8 cellular contexts compared by ENCODE assay signal in genomic region chr10:104321716-104322415, GRCh38. TPM values are rescaled to one million over a fixed set of nuclear protein-coding genes. Genes with fewer than 3 reads are reported as not detected.
DNase-seq lines count a peak whose midpoint lies in the region; ATAC-seq and TF ChIP-seq lines count a peak whose summit lies in the region.

No MANE protein-coding gene starts in this region.

- no peaks in the 10 kb centered on the region for H3K9me2 ChIP-seq in PC-9 (ENCODE audit: insufficient read depth)

- peak; percentile 79 for ATAC-seq in CD4-positive, alpha-beta T cell (ENCODE audit: poor library complexity)
- ATAC-seq in naive thymus-derived CD8-positive, alpha-beta T cell = peak; percentile 61 to 69
- ATAC-seq in HG03039 (IDR thresholded peaks at IDR 0.05; ENCODE audit: unreplicated experiment) (no peak), HG02884 (IDR thresholded peaks at IDR 0.05; ENCODE audit: unreplicated experiment) (no peak)

- H3K9me3 ChIP-seq in CD4-positive, alpha-beta T cell (ENCODE audit: control insufficient read depth, low read length) = no peaks in the 10 kb centered on the region
- no peaks in the 10 kb centered on the region for H3K9me3 ChIP-seq in PC-9 (ENCODE audit: insufficient read depth, low read depth)

- H3K9me3 Mint-ChIP-seq in CD4-positive, alpha-beta T cell = no peaks in the 10 kb centered on the region
- no peaks in the 10 kb centered on the region for H3K9me3 Mint-ChIP-seq in naive thymus-derived CD8-positive, alpha-beta T cell

- no peaks in the 10 kb centered on the region for H3F3A ChIP-seq in PC-9 (ENCODE audit: insufficient read depth, low read depth)

- peak overlapping the region; percentile 81 for H3K4me3 Mint-ChIP-seq in CD4-positive, alpha-beta T cell
- peak overlapping the region; percentile 64 to 89 (median 85) for H3K4me3 Mint-ChIP-seq in naive thymus-derived CD8-positive, alpha-beta T cell

- intact Hi-C loops in CD4-positive, alpha-beta T cell (cut with DNase I, micrococcal nuclease) = loop anchor here in 1 of 2 experiments (1.0 to 2.0 kb wide), 2 partner anchors 14 to 17 kb away; partner anchors contain the start of gene ITPRIP
- intact Hi-C loops in PC-9 (cut with micrococcal nuclease; ENCODE audit: unreplicated experiment) = no loop called here

- no peaks in the 10 kb centered on the region for H3K27me3 ChIP-seq in CD4-positive, alpha-beta T cell (ENCODE audit: control insufficient read depth, insufficient read depth, low read length)
- no peaks in the 10 kb centered on the region for H3K27me3 ChIP-seq in HL-60 (ENCODE audit: insufficient read depth, poor library complexity, severe bottlenecking)
- H3K27me3 ChIP-seq in PC-9 (ENCODE audit: insufficient read depth, low read depth) = no peaks in the 10 kb centered on the region

- no peak for TF ChIP-seq CTCF in CD4-positive, alpha-beta T cell (IDR thresholded peaks at IDR 0.05)
- no peak for TF ChIP-seq CTCF in HL-60 (IDR thresholded peaks at IDR 0.05; ENCODE audit: insufficient read depth, low read length)
- TF ChIP-seq CTCF in PC-9 (conservative IDR thresholded peaks at IDR 0.05) = no peak

- no TSS peak for BruUV-seq in PC-9 (replicated peaks; lab: Mats Ljungman, UMichigan)

- H3K4me3 ChIP-seq in HL-60 (replicated peaks; ENCODE audit: insufficient read depth, low read length) (no peak overlapping the region), PC-9 (no peak overlapping the region)

- peaks cover 6% of the 10 kb centered on the region; the same call in 1 of the 2 replicates for H3K4me1 ChIP-seq in PC-9 (replicated peaks; ENCODE audit: insufficient read depth)

- peak overlapping the region; percentile 39 for H3K27ac ChIP-seq in CD4-positive, alpha-beta T cell (ENCODE audit: low read depth, low read length)
- H3K27ac ChIP-seq in HL-60 (replicated peaks) = peak overlapping the region; percentile 85
- no peak overlapping the region for H3K27ac ChIP-seq in PC-9

- H3K27me3 Mint-ChIP-seq in CD4-positive, alpha-beta T cell = no peaks in the 10 kb centered on the region
- no peaks in the 10 kb centered on the region for H3K27me3 Mint-ChIP-seq in naive thymus-derived CD8-positive, alpha-beta T cell

- H3K36me3 Mint-ChIP-seq in CD4-positive, alpha-beta T cell (ENCODE audit: low read depth) = peaks cover 25% of the 10 kb centered on the region
- peaks cover 0 to 12% (median 0%) of the 10 kb centered on the region in 3 donors for H3K36me3 Mint-ChIP-seq in naive thymus-derived CD8-positive, alpha-beta T cell

- CTCF ChIA-PET in CD4-positive, alpha-beta T cell (lab: Charles Lee) = interaction anchor here (0.9 to 3.1 kb wide), 8 partner anchors 10 to 47 kb away, joined by 3 to 12 read pairs (median 4); partner anchors contain the start of genes CFAP58 and ITPRIP
- CTCF ChIA-PET in PC-9 (lab: Charles Lee) = no interaction called here

- H3K36me3 ChIP-seq in PC-9 (ENCODE audit: low read depth) = no peaks in the 10 kb centered on the region

- POLR2A ChIA-PET in CD4-positive, alpha-beta T cell (lab: Charles Lee) = interaction anchor here (0.8 to 6.1 kb wide), 6 partner anchors 9 to 32 kb away, joined by 3 to 43 read pairs (median 9); partner anchors contain the start of genes CFAP58 and ITPRIP
- POLR2A ChIA-PET in naive thymus-derived CD8-positive, alpha-beta T cell (lab: Charles Lee) = interaction anchor here (0.7 to 3.3 kb wide), 6 partner anchors 13 to 28 kb away, joined by 4 to 14 read pairs (median 5); partner anchors contain the start of gene ITPRIP
- POLR2A ChIA-PET in PC-9 (lab: Charles Lee; ENCODE audit: unreplicated experiment) = no interaction called here

- peaks cover 99% of the 10 kb centered on the region for H3K4me1 Mint-ChIP-seq in CD4-positive, alpha-beta T cell (ENCODE audit: low read depth)
- H3K4me1 Mint-ChIP-seq in naive thymus-derived CD8-positive, alpha-beta T cell = peaks cover 61 to 100% (median 100%) of the 10 kb centered on the region in 4 donors

- peak in 2 of 10 experiments; percentile 31 to 41 for DNase-seq in CD4-positive, alpha-beta T cell
- DNase-seq in HL-60 (ENCODE audit: low read depth in 1 of 2, low spot score in 1 of 2) (peak in 1 of 2 experiments; percentile 60), PC-9 (no peak)
- peak; percentile 43 for DNase-seq in central memory CD4-positive, alpha-beta T cell
- peak in 1 of 10 donors; percentile 31 for DNase-seq in naive thymus-derived CD8-positive, alpha-beta T cell
- DNase-seq in stimulated activated CD4-positive, alpha-beta T cell treated with anti-CD3 and anti-CD28 coated beads, Interleukin-12 subunit alpha, Interleukin-12 subunit beta, amount 100 ng/mL, for 4 hours = no peak

- H4K20me1 ChIP-seq in PC-9 (ENCODE audit: insufficient read depth) = no peaks in the 10 kb centered on the region

- peak overlapping the region; percentile 88 for H3K27ac Mint-ChIP-seq in CD4-positive, alpha-beta T cell
- H3K27ac Mint-ChIP-seq in naive thymus-derived CD8-positive, alpha-beta T cell = peak overlapping the region; percentile 89 to 98 (median 94)

- H3K4me2 ChIP-seq in PC-9 = no peak overlapping the region

- no peak overlapping the region for H2AFZ ChIP-seq in PC-9

- peaks cover 80% of the 10 kb centered on the region for H3K79me2 ChIP-seq in PC-9 (ENCODE audit: low read depth)

RNA-seq across cellular contexts. Expression of gene ITPRIP, which starts 16.4 kb away (rescaled TPM):
- 100 to 1,000 TPM; 127 to 133 TPM for total RNA-seq in CD4-positive, alpha-beta T cell
- 10 to 100 TPM; 14.2 to 16.0 TPM for total RNA-seq in naive thymus-derived CD8-positive, alpha-beta T cell
- polyA plus RNA-seq in naive thymus-derived CD8-positive, alpha-beta T cell = 10 to 100 TPM; 10.6 to 16.0 (median 15.6) TPM
- total RNA-seq in PC-9 (2021) = 6.7 and 8.5 TPM in 2 replicates

RNA-seq across cellular contexts. Expression of gene CFAP58, which starts 31.8 kb away (rescaled TPM):
- not detected for total RNA-seq in CD4-positive, alpha-beta T cell
- total RNA-seq in naive thymus-derived CD8-positive, alpha-beta T cell = not detected
- polyA plus RNA-seq in naive thymus-derived CD8-positive, alpha-beta T cell = not detected
- 0.15 and 0.31 TPM in 2 replicates for total RNA-seq in PC-9 (2021)

RNA-seq across cellular contexts. Expression of gene GSTO2, which starts 52.9 kb away (rescaled TPM):
- 1 to 10 TPM in 1 of 2 experiments, under 1 TPM in 1; 0.77 to 1.2 TPM for total RNA-seq in CD4-positive, alpha-beta T cell
- 1 to 10 TPM; 1.4 to 1.5 TPM for total RNA-seq in naive thymus-derived CD8-positive, alpha-beta T cell
- polyA plus RNA-seq in naive thymus-derived CD8-positive, alpha-beta T cell = 1 to 10 TPM in 2 of 3 donors, under 1 TPM in 1; 0.15 to 2.0 (median 1.1) TPM
- 3.3 and 4.3 TPM in 2 replicates for total RNA-seq in PC-9 (2021)

Comparison
In these comparisons a context has a peak if more than half of its experiments do, and no peak if none do; other contexts are left out.
1. ATAC-seq: peak in CD4-positive, alpha-beta T cell (single experiment) and naive thymus-derived CD8-positive, alpha-beta T cell (2 of 2); none in HG03039 (single experiment) and HG02884 (single experiment).
2. RNA of gene ITPRIP, which starts 16.4 kb away (total RNA-seq): 127 to 133 TPM in CD4-positive, alpha-beta T cell; 14.2 to 16.0 TPM in naive thymus-derived CD8-positive, alpha-beta T cell and 6.7 to 8.5 TPM in PC-9; every median in the first group is over 4 times any median in the second.